12 cellular contexts compared by ENCODE assay signal in the genomic region with DNA sequence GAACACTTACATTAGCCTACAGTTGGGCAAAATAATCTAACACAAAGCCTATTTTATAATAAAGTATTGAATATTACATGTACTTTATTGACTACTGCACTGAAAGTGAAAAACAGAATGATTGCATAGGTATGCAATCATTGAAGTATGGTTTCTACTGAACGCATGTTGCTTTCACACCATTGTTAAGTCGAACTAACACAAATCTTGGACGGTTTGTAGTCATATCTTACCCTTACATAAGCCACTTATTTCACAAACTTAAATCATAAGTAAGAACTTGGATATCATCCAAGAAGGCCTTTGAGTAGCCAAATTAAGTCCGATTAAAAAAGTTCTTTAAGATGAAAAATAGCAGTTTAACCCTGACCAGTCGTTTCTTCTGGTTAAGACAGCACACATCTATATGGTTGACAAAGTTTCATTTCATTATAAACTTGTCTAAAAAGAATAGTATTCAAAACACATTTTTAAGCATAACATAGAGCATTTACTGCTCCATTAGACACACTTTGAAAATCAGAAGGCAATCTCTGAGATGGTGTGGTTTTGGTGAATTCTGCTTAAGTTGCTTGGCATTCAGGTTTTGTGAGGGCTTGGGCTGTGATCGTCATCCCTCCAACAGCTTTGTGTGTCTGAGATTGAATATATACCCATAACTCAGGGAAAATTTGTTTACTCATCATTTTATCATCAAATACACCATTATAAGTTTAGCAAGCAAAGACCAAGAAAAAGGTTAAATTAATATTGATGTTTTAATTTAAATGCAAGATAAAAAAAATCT.
DNase-seq lines count a peak whose midpoint lies in the region; ATAC-seq and TF ChIP-seq lines count a peak whose summit lies in the region.
"Had no signal": no experiment of that assay in that cellular context is flagged by ENCODE, and none has a peak within 500 bp of the region (broad histone marks: within the 10 kb centered on the region; RNA-seq: fewer than 3 reads in every experiment).

No MANE protein-coding gene starts in this region.

- H3K4me1 Mint-ChIP-seq in stimulated activated naive CD8-positive, alpha-beta T cell treated with anti-CD3 and anti-CD28 coated beads, Interleukin-15, Interleukin-2, amounts not matched to agents 100 ng/mL and 50 ng/mL, for 24 hours (ENCODE audit: low read depth): peaks cover 48% of the 10 kb centered on the region
- H3K4me1 Mint-ChIP-seq in activated B cell treated with CpG ODN at 0.5 μM for 24 hours: peaks cover 43% of the 10 kb centered on the region

- TF ChIP-seq CTCF in activated B cell treated with CpG ODN at 0.5 μM for 24 hours (IDR thresholded peaks at IDR 0.05) (no peak), fibroblast of the aortic adventitia (IDR thresholded peaks at IDR 0.05; ENCODE audit: insufficient read depth, low read length) (no peak)

- no peak for DNase-seq in stimulated activated naive CD8-positive, alpha-beta T cell treated with anti-CD3 and anti-CD28 coated beads, Interleukin-15, Interleukin-2, amounts not matched to agents 100 U/mL and 50 U/mL, for 24 hours
- DNase-seq in activated B cell treated with CpG ODN at 0.5 μM for 24 hours (no peak), fibroblast of the aortic adventitia (ENCODE audit: low read depth) (peak; percentile 83), SIG-M5 treated with dmso at 0.1 percent for 504 hours (lab: John Stamatoyannopoulos, UW; ENCODE audit: unreplicated experiment) (no peak), NCI-H2107 treated with DMSO at 0.1 percent for 48 hours (lab: John Stamatoyannopoulos, UW; ENCODE audit: unreplicated experiment) (no peak), HUDEP-2 (lab: John Stamatoyannopoulos, UW; ENCODE audit: unreplicated experiment in 76 of 76) (no peak)

- H3K27ac Mint-ChIP-seq in stimulated activated naive CD8-positive, alpha-beta T cell treated with anti-CD3 and anti-CD28 coated beads, Interleukin-15, Interleukin-2, amounts not matched to agents 100 ng/mL and 50 ng/mL, for 24 hours: peak overlapping the region; percentile 7
- no peak overlapping the region for H3K27ac Mint-ChIP-seq in activated B cell treated with CpG ODN at 0.5 μM for 24 hours
- H3K27ac Mint-ChIP-seq: activated naive CD8-positive, alpha-beta T cell treated with anti-CD3 and anti-CD28 coated beads for 36 hours; HFFc6 had no signal

- H3K27me3 Mint-ChIP-seq in stimulated activated naive CD8-positive, alpha-beta T cell treated with anti-CD3 and anti-CD28 coated beads, Interleukin-15, Interleukin-2, amounts not matched to agents 100 ng/mL and 50 ng/mL, for 24 hours: no peaks in the 10 kb centered on the region
- H3K27me3 Mint-ChIP-seq in activated B cell treated with CpG ODN at 0.5 μM for 24 hours: no peaks in the 10 kb centered on the region
- H3K27me3 Mint-ChIP-seq: activated naive CD8-positive, alpha-beta T cell treated with anti-CD3 and anti-CD28 coated beads for 36 hours had no signal

- intact Hi-C loops in activated B cell treated with CpG ODN at 0.5 μM for 24 hours (cut with micrococcal nuclease): no loop called here

- no peak overlapping the region for H3K4me3 ChIP-seq in fibroblast of the aortic adventitia (ENCODE audit: low read depth, low read length)
- H3K4me3 ChIP-seq: pancreas, Peyer's patch had no signal

- H3K9me3 Mint-ChIP-seq in stimulated activated naive CD8-positive, alpha-beta T cell treated with anti-CD3 and anti-CD28 coated beads, Interleukin-15, Interleukin-2, amounts not matched to agents 100 ng/mL and 50 ng/mL, for 24 hours: no peaks in the 10 kb centered on the region
- no peaks in the 10 kb centered on the region for H3K9me3 Mint-ChIP-seq in activated B cell treated with CpG ODN at 0.5 μM for 24 hours
- H3K9me3 Mint-ChIP-seq: HFFc6 had no signal

- POLR2A ChIA-PET in activated B cell treated with CpG ODN at 0.5 μM for 24 hours (lab: Charles Lee): interaction anchor here (0.8 to 1.2 kb wide), 5 partner anchors 55 to 118 kb away, joined by 3 to 4 read pairs (median 3); partner anchors contain the start of gene NFKBIZ

- CTCF ChIA-PET in activated B cell treated with CpG ODN at 0.5 μM for 24 hours (lab: Charles Lee): no interaction called here

- H3K4me3 Mint-ChIP-seq in stimulated activated naive CD8-positive, alpha-beta T cell treated with anti-CD3 and anti-CD28 coated beads, Interleukin-15, Interleukin-2, amounts not matched to agents 100 ng/mL and 50 ng/mL, for 24 hours: no peak overlapping the region
- peak overlapping the region; percentile 33 for H3K4me3 Mint-ChIP-seq in activated B cell treated with CpG ODN at 0.5 μM for 24 hours

- H3K36me3 Mint-ChIP-seq in stimulated activated naive CD8-positive, alpha-beta T cell treated with anti-CD3 and anti-CD28 coated beads, Interleukin-15, Interleukin-2, amounts not matched to agents 100 ng/mL and 50 ng/mL, for 24 hours (ENCODE audit: low read depth): no peaks in the 10 kb centered on the region
- H3K36me3 Mint-ChIP-seq in activated B cell treated with CpG ODN at 0.5 μM for 24 hours (ENCODE audit: low read depth): no peaks in the 10 kb centered on the region

- no peak for ATAC-seq in stimulated activated naive CD8-positive, alpha-beta T cell treated with anti-CD3 and anti-CD28 coated beads, Interleukin-15, Interleukin-2, amounts not matched to agents 100 U/mL and 50 U/mL, for 24 hours
- ATAC-seq in activated B cell treated with CpG ODN at 0.5 μM for 24 hours (ENCODE audit: low read depth): no peak
- no peak for ATAC-seq in HG03439 (IDR thresholded peaks at IDR 0.05; ENCODE audit: unreplicated experiment)
